In the genomic region with DNA sequence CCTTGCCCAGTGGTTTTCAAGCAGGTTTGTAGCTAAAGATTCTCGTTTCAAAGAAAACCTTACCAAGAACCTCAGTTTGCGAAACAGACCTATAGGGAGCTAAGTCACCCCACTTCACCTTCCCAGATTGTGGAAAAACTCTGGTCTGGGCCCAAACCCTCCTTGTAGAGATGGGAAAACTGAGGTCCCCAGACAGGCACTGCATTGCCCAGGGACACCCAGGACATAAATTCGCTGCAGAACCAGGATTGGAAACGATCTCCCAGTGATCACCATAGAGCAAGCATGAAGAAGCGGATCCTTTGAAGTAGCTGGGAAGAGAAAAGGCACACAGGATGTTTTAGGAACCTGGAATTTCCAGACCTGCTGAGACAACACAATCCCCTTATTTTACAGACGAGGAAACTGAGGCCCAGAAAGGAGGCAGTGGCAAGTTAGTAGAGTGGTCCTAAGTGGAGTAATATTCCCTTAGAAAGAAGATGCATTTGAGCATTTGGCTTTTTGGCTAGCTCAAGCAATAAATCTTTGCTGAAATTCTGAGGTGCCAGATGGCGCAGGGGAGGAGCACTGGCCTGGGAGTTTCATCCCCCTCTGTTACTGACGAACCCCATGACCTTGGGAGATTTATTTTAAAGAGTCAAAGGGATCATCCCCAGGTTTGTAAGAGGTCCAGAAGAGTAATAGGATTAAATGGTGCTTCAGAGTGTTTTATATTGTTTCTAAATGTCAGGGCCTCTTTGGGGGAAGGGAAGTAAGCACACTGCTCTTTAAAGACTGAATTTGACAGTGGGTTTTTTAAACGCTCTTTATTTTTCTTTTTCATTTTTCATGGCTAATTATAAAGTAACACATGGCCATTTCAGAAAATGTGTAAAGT, we compare ENCODE assay signal across 9 cellular contexts.
DNase-seq lines count a peak whose midpoint lies in the region; ATAC-seq and TF ChIP-seq lines count a peak whose summit lies in the region.
"Had no signal": no experiment of that assay in that cellular context is flagged by ENCODE, and none has a peak within 500 bp of the region (broad histone marks: within the 10 kb centered on the region; RNA-seq: fewer than 3 reads in every experiment).

No MANE protein-coding gene starts in this region.

- H3K4me2 ChIP-seq in OCI-LY3 (ENCODE audit: low read length) (peak overlapping the region; percentile 99), skeletal muscle satellite cell (ENCODE audit: low read length) (peak overlapping the region; percentile 94)

- no peak for TF ChIP-seq POLR2A in esophagus muscularis mucosa (IDR thresholded peaks at IDR 0.05; ENCODE audit: low read depth)

- H3K4me3 ChIP-seq in GM12865 (ENCODE audit: low read depth, low read length) = peak overlapping the region; percentile 64
- peak overlapping the region; percentile 95 for H3K4me3 ChIP-seq in OCI-LY3 (ENCODE audit: low read length)
- peak overlapping the region; percentile 47 to 52 (median 49) for H3K4me3 ChIP-seq in esophagus muscularis mucosa
- H3K4me3 ChIP-seq in skeletal muscle satellite cell (ENCODE audit: low read length) = peak overlapping the region; percentile 71

- TF ChIP-seq CTCF in GM12865 (IDR thresholded peaks at IDR 0.05; ENCODE audit: insufficient read depth, low read depth, low read length, missing control alignments) (no peak), OCI-LY3 (IDR thresholded peaks at IDR 0.05; ENCODE audit: low read depth, low read length) (no peak), esophagus muscularis mucosa (IDR thresholded peaks at IDR 0.05) (no peak)

- intact Hi-C loops in esophagus muscularis mucosa (cut with DNase I) = loop anchor here (5.0 kb wide), 1 partner anchor 52 kb away; no protein-coding TSS in a partner anchor

- peaks cover 31% of the 10 kb centered on the region for H3K27me3 ChIP-seq in OCI-LY3 (ENCODE audit: low read depth, low read length)
- H3K27me3 ChIP-seq in esophagus muscularis mucosa = no peaks in the 10 kb centered on the region
- H3K27me3 ChIP-seq in skeletal muscle satellite cell (ENCODE audit: control insufficient read depth, insufficient read depth, low read length) = peaks cover 10% of the 10 kb centered on the region

- DNase-seq in GM12865 (ENCODE audit: low read depth) = no peak
- DNase-seq in esophagus muscularis mucosa (ENCODE audit: extremely low spot score) = no peak
- no peak for DNase-seq in stimulated activated CD4-positive, alpha-beta T cell treated with anti-CD3 and anti-CD28 coated beads, Interleukin-2, amount 100 ng/mL, for 24 hours
- no peak for DNase-seq in NCI-H2081 (lab: John Stamatoyannopoulos, UW)
- DNase-seq in AG08396 (ENCODE audit: low spot score) = no peak
- DNase-seq: NCI-H1436 treated with DMSO at 0.1 percent for 48 hours had no signal

- H3K27ac ChIP-seq in OCI-LY3 (ENCODE audit: low read length) = no peak overlapping the region
- H3K27ac ChIP-seq in esophagus muscularis mucosa (replicated peaks in 1 of 4) = peak overlapping the region; percentile 38 to 75 (median 48)

- no peaks in the 10 kb centered on the region for H4K20me1 ChIP-seq in OCI-LY3 (ENCODE audit: insufficient read depth, low read length)

- WGBS in esophagus muscularis mucosa = 54% methylated on average over 9 of the region's 9 CpGs

- H3K79me2 ChIP-seq in OCI-LY3 (ENCODE audit: low read length) = no peaks in the 10 kb centered on the region

- H3K9ac ChIP-seq in OCI-LY3 (ENCODE audit: low read length) (peak overlapping the region; percentile 58), skeletal muscle satellite cell (ENCODE audit: low read depth, low read length) (no peak overlapping the region)

- no peaks in the 10 kb centered on the region for H3K9me3 ChIP-seq in OCI-LY3 (ENCODE audit: insufficient read depth, low read length)
- no peaks in the 10 kb centered on the region for H3K9me3 ChIP-seq in esophagus muscularis mucosa
- H3K9me3 ChIP-seq in skeletal muscle satellite cell (replicated peaks; ENCODE audit: low read length) = no peaks in the 10 kb centered on the region

- no peak for TF ChIP-seq EP300 in esophagus muscularis mucosa (IDR thresholded peaks at IDR 0.05)

- peak overlapping the region; percentile 99 for H2AFZ ChIP-seq in OCI-LY3 (ENCODE audit: low read depth, low read length)

- H3K36me3 ChIP-seq in OCI-LY3 (replicated peaks; ENCODE audit: low read depth, low read length) = no peaks in the 10 kb centered on the region
- no peaks in the 10 kb centered on the region for H3K36me3 ChIP-seq in esophagus muscularis mucosa
- H3K36me3 ChIP-seq in skeletal muscle satellite cell (ENCODE audit: insufficient read depth, low read length) = no peaks in the 10 kb centered on the region

- H3K4me1 ChIP-seq in OCI-LY3 (ENCODE audit: low read length) (peaks cover 15% of the 10 kb centered on the region), esophagus muscularis mucosa (peaks cover 4 to 20% (median 19%) of the 10 kb centered on the region in 4 donors), skeletal muscle satellite cell (ENCODE audit: control insufficient read depth, insufficient read depth, low read length) (peaks cover 8% of the 10 kb centered on the region)

- ATAC-seq in GM18519 (IDR thresholded peaks at IDR 0.05; ENCODE audit: low FRiP score, unreplicated experiment) = no peak
